In the genomic region with DNA sequence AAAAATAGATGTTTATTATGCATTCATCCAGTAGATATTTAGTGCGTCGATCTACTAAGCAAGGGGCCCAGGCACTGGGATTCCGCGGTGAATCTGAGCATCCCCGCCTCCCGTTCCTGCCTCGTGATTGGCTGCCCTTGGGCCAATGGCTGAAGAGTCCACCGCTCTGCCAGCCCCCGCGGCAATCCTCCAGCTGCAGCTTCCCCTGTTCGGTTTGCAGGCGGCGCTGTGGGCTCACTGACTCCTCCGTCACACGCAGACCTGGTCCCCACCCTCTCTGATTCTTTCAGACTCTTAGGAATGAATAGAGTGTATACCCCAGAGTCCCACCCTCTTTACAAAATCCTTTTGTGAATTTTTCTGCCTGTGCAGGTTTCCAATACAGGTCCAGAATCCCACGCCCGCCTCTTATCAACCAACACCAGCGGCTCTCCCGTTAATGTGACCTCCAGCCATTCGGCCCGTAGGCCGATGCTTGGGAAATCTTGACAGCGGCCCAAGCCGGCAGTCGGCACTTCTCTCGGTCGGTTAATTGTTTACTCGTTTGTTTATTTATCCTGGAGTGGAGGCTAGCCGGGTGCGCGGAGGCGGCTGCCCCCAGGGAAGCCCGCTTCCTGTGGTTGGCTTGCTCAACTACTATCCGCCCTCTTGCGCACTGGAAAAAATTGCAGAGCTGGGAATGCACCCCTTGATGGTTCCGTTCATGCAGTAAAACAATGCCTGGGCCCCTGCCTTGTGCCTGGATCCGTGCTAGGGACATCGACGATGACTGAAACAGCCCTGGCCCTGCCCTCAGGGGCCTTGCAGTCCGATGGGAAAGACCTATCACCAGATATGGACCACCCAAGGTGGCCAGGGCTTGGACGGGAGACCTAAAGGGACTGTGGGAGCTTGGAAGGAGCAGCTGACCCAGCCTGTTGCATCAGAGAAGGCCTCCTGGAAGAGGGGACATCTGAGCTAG, we compare ENCODE assay signal across 8 cellular contexts. TPM values are rescaled to one million over a fixed set of nuclear protein-coding genes. Genes with fewer than 3 reads are reported as not detected.
DNase-seq lines count a peak whose midpoint lies in the region; ATAC-seq and TF ChIP-seq lines count a peak whose summit lies in the region.

No MANE protein-coding gene starts in this region.

- H3K4me1 ChIP-seq in OCI-LY1 (ENCODE audit: insufficient read depth, low read length, severe bottlenecking) = peaks cover 20% of the 10 kb centered on the region

- H3K9me2 ChIP-seq in OCI-LY1 (ENCODE audit: low read depth, low read length) = no peaks in the 10 kb centered on the region

- H4K20me1 ChIP-seq in OCI-LY1 (ENCODE audit: insufficient read depth, low read length) = no peaks in the 10 kb centered on the region

- H3K27me3 ChIP-seq in OCI-LY1 (ENCODE audit: insufficient read depth, low read length) = no peaks in the 10 kb centered on the region

- H3K79me2 ChIP-seq in OCI-LY1 (ENCODE audit: insufficient read depth, low read length) = peaks cover under 1% of the 10 kb centered on the region; the same call in 1 of the 2 replicates

- no peaks in the 10 kb centered on the region for H3K9me3 ChIP-seq in OCI-LY1 (ENCODE audit: low read length)

- H3K9ac ChIP-seq in OCI-LY1 (ENCODE audit: low read length) = peak overlapping the region; percentile 54; the same call in 1 of the 2 replicates

- TF ChIP-seq CTCF in OCI-LY1 (IDR thresholded peaks at IDR 0.05; ENCODE audit: low read length) (peak; percentile 96), endothelial cell (IDR thresholded peaks at IDR 0.05; ENCODE audit: unreplicated experiment) (no peak)

- ATAC-seq in GM19023 (IDR thresholded peaks at IDR 0.05; ENCODE audit: unreplicated experiment) = peak; percentile 48

- DNase-seq in AG08395 (ENCODE audit: low spot score) (peak; percentile 96), HS-5 (ENCODE audit: low read depth) (peak; percentile 71), endothelial cell (ENCODE audit: low spot score) (peak; percentile 89), midbrain (lab: John Stamatoyannopoulos, UW) (peak; percentile 98)
- DNase-seq in activated CD8-positive, alpha-beta memory T cell treated with anti-CD3 and anti-CD28 coated beads, Interleukin-2, amount 50 U/mL, for 48 hours = peak; percentile 92
- DNase-seq in stimulated activated CD8-positive, alpha-beta memory T cell treated with anti-CD3 and anti-CD28 coated beads, Interleukin-15, amount 100 ng/mL, for 48 hours (ENCODE audit: low read depth in 2 of 2) = peak; percentile 88

- peak overlapping the region; percentile 51 for H3K4me3 ChIP-seq in OCI-LY1 (ENCODE audit: low read depth, low read length, poor library complexity, severe bottlenecking)

- H3K4me3 Mint-ChIP-seq in endothelial cell (ENCODE audit: unreplicated experiment) = peak overlapping the region; percentile 59

- H3K36me3 Mint-ChIP-seq in endothelial cell (ENCODE audit: low read depth, unreplicated experiment) = peaks cover 5% of the 10 kb centered on the region

- H3F3A ChIP-seq in OCI-LY1 (ENCODE audit: insufficient read depth, low read length) = no peaks in the 10 kb centered on the region

- H3K9me3 Mint-ChIP-seq in endothelial cell (ENCODE audit: unreplicated experiment) = no peaks in the 10 kb centered on the region

- no peaks in the 10 kb centered on the region for H3K36me3 ChIP-seq in OCI-LY1 (ENCODE audit: insufficient read depth, low read length)

- H3K4me1 Mint-ChIP-seq in endothelial cell (ENCODE audit: unreplicated experiment) = peaks cover 4% of the 10 kb centered on the region

- peak overlapping the region; percentile 73 for H3K4me2 ChIP-seq in OCI-LY1 (ENCODE audit: low read length)

- H3K27ac ChIP-seq in OCI-LY1 (ENCODE audit: low read depth, low read length, poor library complexity, severe bottlenecking) = no peak overlapping the region

- no peak overlapping the region for H3K27ac Mint-ChIP-seq in endothelial cell (ENCODE audit: unreplicated experiment)

- peaks cover 7% of the 10 kb centered on the region for H3K27me3 Mint-ChIP-seq in endothelial cell (ENCODE audit: unreplicated experiment)

- H2AFZ ChIP-seq in OCI-LY1 (ENCODE audit: low read length) = peak overlapping the region; percentile 27; the same call in 1 of the 2 replicates

RNA-seq across cellular contexts. Expression of a gene that starts 4.5 kb away (rescaled TPM):
- 71.1 TPM for total RNA-seq in endothelial cell (ENCODE audit: unreplicated experiment)

RNA-seq across cellular contexts. Expression of a gene that starts 5.7 kb away (rescaled TPM):
- total RNA-seq in endothelial cell (ENCODE audit: unreplicated experiment) = 381 TPM
